24 cellular contexts compared by ENCODE assay signal in the genomic region with DNA sequence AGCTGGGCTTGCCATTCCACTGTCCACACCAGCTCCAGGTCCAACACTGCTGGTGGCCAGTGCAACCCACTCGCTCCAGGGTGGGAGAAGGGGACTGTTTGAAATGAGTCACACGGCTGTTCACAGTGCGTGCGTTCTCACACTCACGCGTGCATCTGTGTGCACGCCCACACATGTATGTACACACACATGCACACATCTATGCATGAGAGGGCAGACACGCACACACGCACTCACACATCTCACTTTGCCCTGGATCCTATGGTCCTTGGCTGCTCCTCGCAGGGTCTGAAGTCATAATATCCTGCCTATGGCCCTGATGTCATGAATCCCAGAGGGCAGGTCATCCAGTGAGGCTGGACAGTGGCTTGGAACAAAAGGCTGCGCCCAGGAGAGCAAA.
"Had no signal": no experiment of that assay in that cellular context is flagged by ENCODE, and none has a peak within 500 bp of the region (broad histone marks: within the 10 kb centered on the region; RNA-seq: fewer than 3 reads in every experiment).

No MANE protein-coding gene starts in this region.

- H3K9me3 ChIP-seq: colonic mucosa, gastrocnemius medialis, right atrium auricular region, tibial nerve had no signal

- H3K4me1 ChIP-seq: colonic mucosa, gastrocnemius medialis, right atrium auricular region, tibial nerve had no signal

- H3K4me3 ChIP-seq: colonic mucosa, gastrocnemius medialis, hepatocyte, right atrium auricular region, smooth muscle cell, tibial nerve had no signal

- H2AFZ ChIP-seq: hepatocyte had no signal

- H3K27ac ChIP-seq: colonic mucosa, gastrocnemius medialis, hepatocyte, right atrium auricular region, tibial nerve had no signal

- ATAC-seq: activated CD4-positive, alpha-beta T cell treated with anti-CD3 and anti-CD28 coated beads for 36 hours; activated T-cell treated with anti-CD3 and anti-CD28 coated beads, Interleukin-2, amount 50 U/mL, for 72 hours; gastrocnemius medialis had no signal

- H3K4me2 ChIP-seq: hepatocyte, smooth muscle cell had no signal

- H3K27me3 ChIP-seq: colonic mucosa, gastrocnemius medialis, hepatocyte, right atrium auricular region, tibial nerve had no signal

- DNase-seq: activated CD4-positive, alpha-beta T cell treated with anti-CD3 and anti-CD28 coated beads for 36 hours; activated CD4-positive, alpha-beta T cell treated with anti-CD3 and anti-CD28 coated beads, Interleukin-2, amount 50 U/mL, for 4 hours; activated CD4-positive, CD25-positive, alpha-beta regulatory T cell; activated naive CD4-positive, alpha-beta T cell treated with anti-CD3 and anti-CD28 coated beads, Interleukin-2, amount 50 U/mL, for 16 hours; activated T-cell treated with anti-CD3 and anti-CD28 coated beads for 4 hours; activated T-cell treated with anti-CD3 and anti-CD28 coated beads, Interleukin-2, amount 50 U/mL, for 72 hours; amniotic stem cell; cerebellar nuclear complex; colonic mucosa; effector memory CD4-positive, alpha-beta T cell; erythroblast; gastrocnemius medialis; glutamatergic neuron; islet precursor cell; mammary epithelial cell; naive B cell; nephron progenitor cell; occipital lobe; stimulated activated CD4-positive, alpha-beta T cell treated with anti-CD3 and anti-CD28 coated beads, Interleukin-2, amount 100 ng/mL, for 48 hours; stimulated activated naive CD4-positive, alpha-beta T cell treated with Interleukin-2 at 50 U/mL for 16 hours had no signal

- H3K79me2 ChIP-seq: hepatocyte had no signal
